ENCODE assay signal across 22 cellular contexts in genomic region chr1:151108331-151108730, GRCh38. TPM values are rescaled to one million over a fixed set of nuclear protein-coding genes. Genes with fewer than 3 reads are reported as not detected.
DNase-seq lines count a peak whose midpoint lies in the region; ATAC-seq and TF ChIP-seq lines count a peak whose summit lies in the region.
"Had no signal": no experiment of that assay in that cellular context is flagged by ENCODE, and none has a peak within 500 bp of the region (broad histone marks: within the 10 kb centered on the region; RNA-seq: fewer than 3 reads in every experiment).

No MANE protein-coding gene starts in this region.

- no peaks in the 10 kb centered on the region for H3K9me2 ChIP-seq in HCT116 (ENCODE audit: insufficient read depth)
- H3K9me2 ChIP-seq: SK-N-SH had no signal

- POLR2A ChIA-PET in HCT116 (lab: Charles Lee) (no interaction called here), IMR-90 (lab: Charles Lee; ENCODE audit: unreplicated experiment) (no interaction called here), A673 (lab: Charles Lee; ENCODE audit: low non-redundant PET) (no interaction called here)

- intact Hi-C loops in HCT116 (cut with micrococcal nuclease) (no loop called here), IMR-90 (cut with micrococcal nuclease) (loop anchor here (10.0 kb wide), 1 partner anchor 146 kb away; the partner anchor contains the start of gene PSMD4), A673 (cut with micrococcal nuclease; ENCODE audit: unreplicated experiment) (no loop called here)

- TF ChIP-seq POLR2A in HCT116 (IDR thresholded peaks at IDR 0.05; ENCODE audit: borderline replicate concordance, extremely low read depth, insufficient read depth, insufficient read length) = no peak
- TF ChIP-seq POLR2A in IMR-90 (IDR thresholded peaks at IDR 0.05; ENCODE audit: low read depth, low read length) = no peak

- peaks cover 15% of the 10 kb centered on the region in 2 experiments; a peak in 3 of 4 replicates for H3K4me1 ChIP-seq in HCT116 (ENCODE audit: control insufficient read depth in 1 of 2, insufficient read depth in 2 of 2, low read length in 2 of 2)
- no peaks in the 10 kb centered on the region for H3K4me1 ChIP-seq in IMR-90 (ENCODE audit: control insufficient read depth, insufficient read depth, low read length)
- no peaks in the 10 kb centered on the region for H3K4me1 ChIP-seq in A673 (ENCODE audit: insufficient read depth, low read length, poor library complexity, severe bottlenecking)
- H3K4me1 ChIP-seq: Caco-2 had no signal

- H2AFZ ChIP-seq in HCT116 (ENCODE audit: low read depth, low read length, poor library complexity, severe bottlenecking) (no peak overlapping the region), IMR-90 (replicated peaks; ENCODE audit: low read length, poor library complexity) (no peak overlapping the region)

- H3K56ac ChIP-seq in IMR-90 (ENCODE audit: extremely low read depth, insufficient read depth, low read length) = no peak overlapping the region

- no peak overlapping the region for H3K27ac ChIP-seq in HCT116 (ENCODE audit: low read depth, low read length)
- no peak overlapping the region for H3K27ac ChIP-seq in IMR-90 (ENCODE audit: insufficient read depth, low read length)
- no peak overlapping the region for H3K27ac ChIP-seq in A673 (ENCODE audit: low read depth, low read length, poor library complexity, severe bottlenecking)

- H2AK9ac ChIP-seq in IMR-90 (replicated peaks; ENCODE audit: low read depth, low read length, poor library complexity) = no peak overlapping the region

- no peak overlapping the region for H2BK5ac ChIP-seq in IMR-90 (ENCODE audit: low read depth, low read length, poor library complexity, severe bottlenecking)

- no peak overlapping the region for H3K14ac ChIP-seq in IMR-90 (replicated peaks; ENCODE audit: low read depth, low read length)

- in situ Hi-C loops in IMR-90 (cut with MboI; ENCODE audit: low sequenced_read_pairs) = no loop called here

- CTCF ChIA-PET in HCT116 (lab: Charles Lee) (interaction anchor here (1.3 kb wide), 1 partner anchor 9 kb away, joined by 4 read pairs; no protein-coding TSS in a partner anchor), IMR-90 (lab: Yijun Ruan, JAX) (no interaction called here), A673 (lab: Charles Lee) (no interaction called here)

- H3K79me2 ChIP-seq in HCT116 (ENCODE audit: insufficient read depth, low read length) = no peaks in the 10 kb centered on the region

- H3K36me3 Mint-ChIP-seq in T-helper 17 cell (ENCODE audit: low read depth) = no peaks in the 10 kb centered on the region

- H3K27ac Mint-ChIP-seq in T-helper 17 cell = peak overlapping the region; percentile 27
- H3K27ac Mint-ChIP-seq: B cell, GM23338 had no signal

- H4K5ac ChIP-seq in IMR-90 (ENCODE audit: low read depth, low read length) = no peak overlapping the region

- peak; percentile 30; the same call in 1 of the 2 replicates for ATAC-seq in HCT116
- ATAC-seq in IMR-90 (ENCODE audit: low read depth) = no peak
- no peak for ATAC-seq in T-helper 17 cell
- ATAC-seq: GM12878, GM23338 had no signal

- H2AK5ac ChIP-seq in IMR-90 (ENCODE audit: low read depth, low read length) = no peak overlapping the region

- peaks cover 2% of the 10 kb centered on the region for H3K4me1 Mint-ChIP-seq in T-helper 17 cell
- H3K4me1 Mint-ChIP-seq: B cell, GM23338 had no signal

- H2BK120ac ChIP-seq in IMR-90 (ENCODE audit: low read depth, low read length) = no peak overlapping the region

- H4K91ac ChIP-seq in IMR-90 (ENCODE audit: insufficient read depth, low read depth, low read length) = no peak overlapping the region

- H3K9me3 ChIP-seq in HCT116 (ENCODE audit: control insufficient read depth in 1 of 2, insufficient read depth in 1 of 2, low read depth in 1 of 2, low read length in 2 of 2) = no peaks in the 10 kb centered on the region
- H3K9me3 ChIP-seq in IMR-90 (ENCODE audit: control insufficient read depth, insufficient read depth, low read length) = no peaks in the 10 kb centered on the region
- H3K9me3 ChIP-seq in T-helper 17 cell (ENCODE audit: control insufficient read depth, low read length, poor library complexity, severe bottlenecking) = no peaks in the 10 kb centered on the region
- H3K9me3 ChIP-seq in A673 (ENCODE audit: low read depth, low read length, poor library complexity, severe bottlenecking) = no peaks in the 10 kb centered on the region
- H3K9me3 ChIP-seq: Caco-2, SK-N-SH had no signal

- no peaks in the 10 kb centered on the region for H3K27me3 Mint-ChIP-seq in T-helper 17 cell
- H3K27me3 Mint-ChIP-seq: B cell; CD4-positive, CD25-positive, alpha-beta regulatory T cell had no signal

- no peaks in the 10 kb centered on the region for H3K79me1 ChIP-seq in IMR-90 (ENCODE audit: low read depth in 1 of 2, low read length in 2 of 2)

- H4K8ac ChIP-seq in IMR-90 (ENCODE audit: low read depth in 2 of 2, low read length in 2 of 2) = no peak overlapping the region

- no peaks in the 10 kb centered on the region for H4K20me1 ChIP-seq in HCT116 (ENCODE audit: insufficient read depth)
- no peaks in the 10 kb centered on the region for H4K20me1 ChIP-seq in IMR-90 (ENCODE audit: insufficient read depth, low read length)

- no TSS peak for BruUV-seq in HCT116 (replicated peaks; lab: Mats Ljungman, UMichigan)
- no TSS peak for BruUV-seq in IMR-90 (replicated peaks; lab: Mats Ljungman, UMichigan)
- no TSS peak for BruUV-seq in A673 (replicated peaks; lab: Mats Ljungman, UMichigan)

- no peak for DNase-seq in HCT116 (ENCODE audit: low read depth, low spot score)
- no peak for DNase-seq in IMR-90
- DNase-seq in T-helper 17 cell = no peak
- peak; percentile 30 for DNase-seq in mesenteric fat pad (ENCODE audit: low spot score)
- DNase-seq in activated T-cell treated with anti-CD3 and anti-CD28 coated beads, Interleukin-2, amount 50 U/mL, for 1 hour = no peak
- no peak for DNase-seq in A673 (ENCODE audit: low spot score)
- DNase-seq in activated CD4-positive, CD25-positive, alpha-beta regulatory T cell (lab: John Stamatoyannopoulos, UW) = no peak
- DNase-seq: Caco-2; CD4-positive, CD25-positive, alpha-beta regulatory T cell; EL; HCEC 1CT; KG1; NCI-H1105; NCI-H2081 treated with DMSO at 0.1 percent for 48 hours; NCI-H510A; NCI-H774; SHP77; SK-N-SH had no signal

- no peak overlapping the region for H3K4ac ChIP-seq in IMR-90 (ENCODE audit: low read depth, low read length)

- no peak overlapping the region for H2BK20ac ChIP-seq in IMR-90 (ENCODE audit: low read depth, low read length)

- H3K4me3 ChIP-seq in HCT116 (replicated peaks in 1 of 2; ENCODE audit: low read depth in 1 of 2, low read length in 2 of 2) (no peak overlapping the region), IMR-90 (ENCODE audit: insufficient read depth, low read depth, low read length) (no peak overlapping the region), A673 (ENCODE audit: low read depth, low read length, poor library complexity, severe bottlenecking) (no peak overlapping the region)
- H3K4me3 ChIP-seq: GM12878, GM23338 had no signal

- H3K4me3 Mint-ChIP-seq in T-helper 17 cell = no peak overlapping the region
- H3K4me3 Mint-ChIP-seq: B cell; CD4-positive, CD25-positive, alpha-beta regulatory T cell; GM23338 had no signal

- H3K9me1 ChIP-seq in IMR-90 (ENCODE audit: insufficient read depth, low read length) = no peaks in the 10 kb centered on the region

- no peak for TF ChIP-seq RAD21 in HCT116 (IDR thresholded peaks at IDR 0.05; ENCODE audit: low read depth)
- no peak for TF ChIP-seq RAD21 in IMR-90 (IDR thresholded peaks at IDR 0.05; ENCODE audit: low read length)

- TF ChIP-seq CTCF in HCT116 (IDR thresholded peaks at IDR 0.05 in 2 of 3, conservative IDR thresholded peaks at IDR 0.05 in 1 of 3; ENCODE audit: borderline replicate concordance in 1 of 3, insufficient read depth in 1 of 3, low read depth in 2 of 3, low read length in 2 of 3) (no peak), IMR-90 (conservative IDR thresholded peaks at IDR 0.05; ENCODE audit: low read depth, low read length) (no peak), A673 (conservative IDR thresholded peaks at IDR 0.05; ENCODE audit: low read depth, low read length) (no peak)

- WGBS in IMR-90 (ENCODE audit: extremely low coverage in 2 of 2, insufficient read length in 1 of 2), 2 experiments = no CpG with 5 or more reads among the region's 5 CpGs

- no peak overlapping the region for H3K18ac ChIP-seq in IMR-90 (ENCODE audit: low read depth, low read length)

- no peak overlapping the region for H2BK15ac ChIP-seq in IMR-90 (ENCODE audit: low read depth, low read length)

- H3K36me3 ChIP-seq in HCT116 (ENCODE audit: control insufficient read depth in 1 of 2, insufficient read depth in 2 of 2, low read length in 2 of 2) = no peaks in the 10 kb centered on the region
- 0 out of 2 replicates have a peak, but pooled peaks cover under 1% of the 10 kb centered on the region for H3K36me3 ChIP-seq in IMR-90 (ENCODE audit: control insufficient read depth, insufficient read depth, low read length)
- H3K36me3 ChIP-seq in A673 (ENCODE audit: insufficient read depth, low read length, poor library complexity, severe bottlenecking) = no peaks in the 10 kb centered on the region

- H3K4me2 ChIP-seq in HCT116 (ENCODE audit: low read length) (no peak overlapping the region; the same call in 1 of the 2 replicates), IMR-90 (ENCODE audit: low read depth, low read length) (no peak overlapping the region)
- H3K4me2 ChIP-seq: GM23338, SK-N-SH had no signal

- RAD21 ChIA-PET in HCT116 (lab: Charles Lee; ENCODE audit: low non-redundant PET in 1 of 2, low total read pairs in 2 of 2, uncharacterized antibody in 2 of 2, unreplicated experiment in 2 of 2) = no interaction called here

- dilution Hi-C loops in IMR-90 (cut with HindIII; ENCODE audit: low sequenced_read_pairs, unreplicated experiment) = no loop called here

- H3K27me3 ChIP-seq in HCT116 (ENCODE audit: insufficient read depth, low read length) (no peaks in the 10 kb centered on the region), IMR-90 (ENCODE audit: control insufficient read depth, insufficient read depth, low read length) (no peaks in the 10 kb centered on the region), A673 (replicated peaks; ENCODE audit: insufficient read depth, low read depth, low read length, poor library complexity) (no peaks in the 10 kb centered on the region)

- H3K9ac ChIP-seq in HCT116 (ENCODE audit: low read length) (no peak overlapping the region), IMR-90 (ENCODE audit: low read depth, low read length) (no peak overlapping the region)
- H3K9ac ChIP-seq: SK-N-SH had no signal

- no peak overlapping the region for H3K23ac ChIP-seq in IMR-90 (ENCODE audit: low read depth, low read length)

RNA-seq across cellular contexts. Expression of gene GABPB2, which starts 37.8 kb away (rescaled TPM):
- total RNA-seq in HCT116 (2021; ENCODE audit: unreplicated experiment) (7.7 TPM), IMR-90 (2012; rRNA removed) (11.9 and 12.9 TPM in 2 replicates), T-helper 17 cell (10 to 100 TPM in 1 of 2 donors, 1 to 10 TPM in 1; 9.9 to 25.5 TPM), mesenteric fat pad (15.7 TPM), A673 (2021) (11.1 and 12.5 TPM in 2 replicates)
- 6.5 and 6.6 TPM in 2 replicates for polyA plus RNA-seq in HCT116 (2012)
- polyA plus RNA-seq in IMR-90 (2012; rRNA removed) = 6.0 and 7.5 TPM in 2 replicates
- 2.5 and 3.1 TPM in 2 replicates for polyA plus RNA-seq in IMR-90 (2012; cell fraction: cytosol; rRNA removed)
- 7.2 and 16.4 TPM in 2 replicates for polyA plus RNA-seq in IMR-90 (2012; cell fraction: nucleus; rRNA removed; ENCODE audit: low replicate concordance)

RNA-seq across cellular contexts. Expression of gene SEMA6C, which starts 38.1 kb away (rescaled TPM):
- total RNA-seq in HCT116 (2021; ENCODE audit: unreplicated experiment) = 8.2 TPM
- polyA plus RNA-seq in HCT116 (2012) = 4.8 and 6.5 TPM in 2 replicates
- total RNA-seq in IMR-90 (2012; rRNA removed) = 0.36 and 0.56 TPM in 2 replicates
- 2.0 and 2.6 TPM in 2 replicates for polyA plus RNA-seq in IMR-90 (2012; rRNA removed)
- 1.6 and 17.4 TPM in 2 replicates for polyA plus RNA-seq in IMR-90 (2012; cell fraction: cytosol; rRNA removed)
- 16.8 and 119 TPM in 2 replicates for polyA plus RNA-seq in IMR-90 (2012; cell fraction: nucleus; rRNA removed; ENCODE audit: low replicate concordance)
- total RNA-seq in T-helper 17 cell = 10 to 100 TPM in 1 of 2 donors, 1 to 10 TPM in 1; 9.5 to 11.3 TPM
- 4.8 TPM for total RNA-seq in mesenteric fat pad
- total RNA-seq in A673 (2021) = 4.7 and 8.9 TPM in 2 replicates

RNA-seq across cellular contexts. Expression of gene TNFAIP8L2, which starts 48.1 kb away (rescaled TPM):
- total RNA-seq in HCT116 (2021; ENCODE audit: unreplicated experiment) (not detected), IMR-90 (2012; rRNA removed) (not detected in 2 replicates), T-helper 17 cell (1 to 10 TPM; 3.6 to 5.4 TPM), mesenteric fat pad (8.0 TPM), A673 (2021) (not detected in 2 replicates)
- polyA plus RNA-seq in HCT116 (2012) = 0.20 TPM in 1 of 2 replicates, not detected in the other
- polyA plus RNA-seq in IMR-90 (2012; rRNA removed) = not detected in 2 replicates
- polyA plus RNA-seq in IMR-90 (2012; cell fraction: cytosol; rRNA removed) = not detected in 2 replicates
- polyA plus RNA-seq in IMR-90 (2012; cell fraction: nucleus; rRNA removed; ENCODE audit: low replicate concordance) = not detected in 2 replicates
- total RNA-seq: Caco-2, GM23338 had no signal
- polyA plus RNA-seq: AG04450, SK-N-SH had no signal

RNA-seq across cellular contexts. Expression of gene MLLT11, which starts 48.1 kb away (rescaled TPM):
- 0.17 TPM for total RNA-seq in HCT116 (2021; ENCODE audit: unreplicated experiment)
- 0.41 and 0.91 TPM in 2 replicates for polyA plus RNA-seq in HCT116 (2012)
- 3.6 and 5.3 TPM in 2 replicates for total RNA-seq in IMR-90 (2012; rRNA removed)
- polyA plus RNA-seq in IMR-90 (2012; rRNA removed) = 16.6 and 17.5 TPM in 2 replicates
- 4.6 and 11.0 TPM in 2 replicates for polyA plus RNA-seq in IMR-90 (2012; cell fraction: cytosol; rRNA removed)
- 2.1 and 6.3 TPM in 2 replicates for polyA plus RNA-seq in IMR-90 (2012; cell fraction: nucleus; rRNA removed; ENCODE audit: low replicate concordance)
- 1 to 10 TPM; 4.0 to 5.0 TPM for total RNA-seq in T-helper 17 cell
- total RNA-seq in mesenteric fat pad = 0.64 TPM
- total RNA-seq in A673 (2021) = 91.9 and 108 TPM in 2 replicates

RNA-seq across cellular contexts. Expression of gene CDC42SE1, which starts 48.9 kb away (rescaled TPM):
- 50.5 TPM for total RNA-seq in HCT116 (2021; ENCODE audit: unreplicated experiment)
- polyA plus RNA-seq in HCT116 (2012) = 25.2 and 30.7 TPM in 2 replicates
- 47.0 and 48.6 TPM in 2 replicates for total RNA-seq in IMR-90 (2012; rRNA removed)
- 47.4 and 58.5 TPM in 2 replicates for polyA plus RNA-seq in IMR-90 (2012; rRNA removed)
- 14.4 and 21.6 TPM in 2 replicates for polyA plus RNA-seq in IMR-90 (2012; cell fraction: cytosol; rRNA removed)
- 77.9 and 307 TPM in 2 replicates for polyA plus RNA-seq in IMR-90 (2012; cell fraction: nucleus; rRNA removed; ENCODE audit: low replicate concordance)
- total RNA-seq in T-helper 17 cell = 100 to 1,000 TPM; 375 to 433 TPM
- total RNA-seq in mesenteric fat pad = 97.4 TPM
- total RNA-seq in A673 (2021) = 57.5 and 63.8 TPM in 2 replicates
